ENCODE assay signal across 8 cellular contexts in genomic region chrX:24479924-24480722, GRCh38. TPM values are rescaled to one million over a fixed set of nuclear protein-coding genes. Genes with fewer than 3 reads are reported as not detected.
A peak's percentile ranks its signal among the peaks of the same experiment; 100 is the strongest.
DNase-seq lines count a peak whose midpoint lies in the region; ATAC-seq and TF ChIP-seq lines count a peak whose summit lies in the region.

No MANE protein-coding gene starts in this region.

- CTCF ChIA-PET in activated naive CD4-positive, alpha-beta T cell treated with anti-CD3 and anti-CD28 coated beads, Interleukin-2, amount 10 ng/mL, durations not matched to agents 7 days and 5 days (lab: Charles Lee), result interaction anchor here (1.2 to 1.5 kb wide), 3 partner anchors 17 to 84 kb away, joined by 3 to 4 read pairs (median 3); no protein-coding TSS in a partner anchor

- peaks cover 20% of the 10 kb centered on the region for H3K36me3 Mint-ChIP-seq in activated naive CD4-positive, alpha-beta T cell treated with anti-CD3 and anti-CD28 coated beads, Interleukin-2, amount 10 ng/mL, durations not matched to agents 7 days and 5 days

- H3K4me3 ChIP-seq in neutrophil (ENCODE audit: low read depth in 1 of 2, low read length in 1 of 2), result peak overlapping the region; percentile 44 to 45

- no peak for TF ChIP-seq CTCF in neutrophil (IDR thresholded peaks at IDR 0.05)

- H3K9me3 ChIP-seq in neutrophil, result no peaks in the 10 kb centered on the region

- H3K4me1 Mint-ChIP-seq in activated naive CD4-positive, alpha-beta T cell treated with anti-CD3 and anti-CD28 coated beads, Interleukin-2, amount 10 ng/mL, durations not matched to agents 7 days and 5 days, result peaks cover 72% of the 10 kb centered on the region

- peaks cover 22 to 35% of the 10 kb centered on the region in 2 experiments for H3K4me1 ChIP-seq in neutrophil (ENCODE audit: control insufficient read depth in 1 of 2, insufficient read depth in 1 of 2, low read depth in 1 of 2, low read length in 1 of 2)

- H3K9me3 Mint-ChIP-seq in activated naive CD4-positive, alpha-beta T cell treated with anti-CD3 and anti-CD28 coated beads, Interleukin-2, amount 10 ng/mL, durations not matched to agents 7 days and 5 days, result peaks cover 6% of the 10 kb centered on the region

- H3K27ac Mint-ChIP-seq in activated naive CD4-positive, alpha-beta T cell treated with anti-CD3 and anti-CD28 coated beads, Interleukin-2, amount 10 ng/mL, durations not matched to agents 7 days and 5 days, result peak overlapping the region; percentile 99

- H3K27ac ChIP-seq in neutrophil, result peak overlapping the region; percentile 92

- in situ Hi-C loops in Caki2 (cut with HindIII; ENCODE audit: low pct_unique_long_range_greater_than_20kb, low sequenced_read_pairs) (no loop called here), G401 (cut with HindIII; ENCODE audit: low sequenced_read_pairs) (no loop called here)

- peak; percentile 90 for ATAC-seq in GM19468 (IDR thresholded peaks at IDR 0.05; ENCODE audit: extremely low read depth, unreplicated experiment)
- ATAC-seq in HG03575 (IDR thresholded peaks at IDR 0.05; ENCODE audit: extremely low read depth, insufficient number of reproducible peaks, low FRiP score, unreplicated experiment), result peak; percentile 75

- no peaks in the 10 kb centered on the region for H3K27me3 ChIP-seq in neutrophil

- H3K36me3 ChIP-seq in neutrophil, result no peaks in the 10 kb centered on the region

- no peaks in the 10 kb centered on the region for H3K27me3 Mint-ChIP-seq in activated naive CD4-positive, alpha-beta T cell treated with anti-CD3 and anti-CD28 coated beads, Interleukin-2, amount 10 ng/mL, durations not matched to agents 7 days and 5 days

- H3K4me3 Mint-ChIP-seq in activated naive CD4-positive, alpha-beta T cell treated with anti-CD3 and anti-CD28 coated beads, Interleukin-2, amount 10 ng/mL, durations not matched to agents 7 days and 5 days, result peak overlapping the region; percentile 71

- DNase-seq in Caki2 (ENCODE audit: low read depth), result peak; percentile 91
- DNase-seq in SKM-1 (lab: John Stamatoyannopoulos, UW; ENCODE audit: unreplicated experiment), result peak; percentile 50
- peak; percentile 86 for DNase-seq in activated naive CD4-positive, alpha-beta T cell treated with anti-CD3 and anti-CD28 coated beads, Interleukin-2, amount 10 ng/mL, durations not matched to agents 7 days and 5 days
- no peak for DNase-seq in G401 (ENCODE audit: low spot score)
- no peak for DNase-seq in NCI-H146 treated with DMSO at 0.1 percent for 48 hours (lab: John Stamatoyannopoulos, UW; ENCODE audit: unreplicated experiment)

RNA-seq across cellular contexts. Expression of gene PDK3, which starts 15.0 kb away (rescaled TPM):
- 19.3 and 21.1 TPM in 2 replicates for total RNA-seq in Caki2 (2014; rRNA removed; shearing (Covaris generic); ENCODE audit: low replicate concordance)
- total RNA-seq in G401 (2014; rRNA removed; shearing (Covaris generic)), result 21.7 and 27.8 TPM in 2 replicates

Comparison
In these comparisons a context has a peak if more than half of its experiments do, and no peak if none do; other contexts are left out.
1. DNase-seq: peak in Caki2 (single experiment), SKM-1 (single experiment) and activated naive CD4-positive, alpha-beta T cell treated with anti-CD3 and anti-CD28 coated beads, Interleukin-2, amount 10 ng/mL, durations not matched to agents 7 days and 5 days (single experiment); none in G401 (single experiment) and NCI-H146 treated with DMSO at 0.1 percent for 48 hours (single experiment).